In the genomic region with DNA sequence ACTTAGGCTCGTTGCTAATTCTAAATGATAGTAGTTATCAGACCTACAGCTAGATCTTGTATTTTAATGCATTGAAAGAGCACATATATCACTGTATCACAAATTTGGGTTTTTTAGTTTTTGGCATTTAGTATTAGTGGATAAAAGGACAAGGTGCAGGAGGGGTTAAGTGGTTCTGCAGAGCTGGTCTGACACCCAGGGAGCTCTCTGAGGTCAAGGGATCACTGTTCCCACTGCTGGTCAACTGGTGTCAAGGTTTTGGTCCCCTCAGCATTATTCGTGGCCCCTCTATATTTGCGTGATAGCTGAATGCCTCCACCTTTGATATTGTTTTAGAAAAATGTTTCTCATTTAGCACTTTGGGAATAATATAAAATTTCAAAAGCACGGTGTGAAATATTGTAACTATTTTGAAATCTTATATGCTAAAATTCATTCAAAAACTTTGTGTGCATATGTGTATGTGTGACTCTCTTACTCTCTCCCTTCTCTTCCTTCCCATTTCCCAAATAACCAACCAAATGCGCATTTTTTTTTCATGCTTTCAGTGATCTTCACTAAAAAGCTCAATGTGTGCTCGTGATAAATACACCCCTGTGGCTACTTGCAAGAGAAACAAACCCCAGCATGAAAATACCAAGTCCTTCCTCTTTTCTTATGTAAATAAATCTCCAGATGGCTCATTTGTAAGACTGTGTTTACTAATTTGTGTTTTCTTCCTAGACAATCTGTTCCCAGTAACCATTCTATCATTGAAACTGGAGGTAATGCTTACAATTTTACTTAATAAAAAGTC, we compare ENCODE assay signal across 20 cellular contexts.
"Had no signal": no experiment of that assay in that cellular context is flagged by ENCODE, and none has a peak within 500 bp of the region (broad histone marks: within the 10 kb centered on the region; RNA-seq: fewer than 3 reads in every experiment).

No MANE protein-coding gene starts in this region.

- DNase-seq: activated CD4-positive, alpha-beta T cell treated with anti-CD3 and anti-CD28 coated beads, Interleukin-2, amount 10 ng/mL, durations not matched to agents 24 days and 14 days; activated CD8-positive, alpha-beta T cell treated with anti-CD3 and anti-CD28 coated beads for 36 hours; activated naive CD4-positive, alpha-beta T cell treated with Interleukin-2 at 50 U/mL for 16 hours; activated naive CD8-positive, alpha-beta T cell treated with anti-CD3 and anti-CD28 coated beads, Interleukin-2, amount 10 ng/mL, durations not matched to agents 7 days and 5 days; activated T-cell treated with anti-CD3 and anti-CD28 coated beads, Interleukin-2, amount 50 U/mL, for 1 hour; amygdala; caudate nucleus; endodermal cell; foreskin fibroblast; T-helper 1 cell; T-helper 9 cell had no signal

- H3K4me2 ChIP-seq: hepatocyte had no signal

- H3K4me3 Mint-ChIP-seq: activated CD4-positive, alpha-beta T cell treated with anti-CD3 and anti-CD28 coated beads, Interleukin-2, amount 10 ng/mL, durations not matched to agents 24 days and 14 days; activated CD8-positive, alpha-beta T cell treated with anti-CD3 and anti-CD28 coated beads for 36 hours; activated naive CD8-positive, alpha-beta T cell treated with anti-CD3 and anti-CD28 coated beads, Interleukin-2, amount 10 ng/mL, durations not matched to agents 7 days and 5 days; activated T-helper 17 cell treated with anti-CD3 and anti-CD28 coated beads, Interleukin-2, amount 50 U/mL, for 72 hours; endodermal cell; memory B cell; neural crest cell; stimulated activated naive CD8-positive, alpha-beta T cell treated with anti-CD3 and anti-CD28 coated beads, Interleukin-15, Interleukin-2, amounts not matched to agents 100 ng/mL and 50 ng/mL, for 24 hours had no signal

- ATAC-seq: activated CD8-positive, alpha-beta T cell treated with anti-CD3 and anti-CD28 coated beads for 36 hours; activated T-helper 17 cell treated with anti-CD3 and anti-CD28 coated beads, Interleukin-2, amount 50 U/mL, for 72 hours had no signal

- H3K27me3 ChIP-seq: hepatocyte, right atrium auricular region, suprapubic skin had no signal

- H3K27ac Mint-ChIP-seq: activated CD4-positive, alpha-beta T cell treated with anti-CD3 and anti-CD28 coated beads, Interleukin-2, amount 10 ng/mL, durations not matched to agents 24 days and 14 days; activated CD8-positive, alpha-beta T cell treated with anti-CD3 and anti-CD28 coated beads for 36 hours; activated naive CD8-positive, alpha-beta T cell treated with anti-CD3 and anti-CD28 coated beads, Interleukin-2, amount 10 ng/mL, durations not matched to agents 7 days and 5 days; activated T-helper 17 cell treated with anti-CD3 and anti-CD28 coated beads, Interleukin-2, amount 50 U/mL, for 72 hours; endodermal cell; memory B cell; stimulated activated naive CD8-positive, alpha-beta T cell treated with anti-CD3 and anti-CD28 coated beads, Interleukin-15, Interleukin-2, amounts not matched to agents 100 ng/mL and 50 ng/mL, for 24 hours had no signal

- H3K36me3 Mint-ChIP-seq: activated naive CD8-positive, alpha-beta T cell treated with anti-CD3 and anti-CD28 coated beads, Interleukin-2, amount 10 ng/mL, durations not matched to agents 7 days and 5 days; memory B cell had no signal

- H3K9me3 ChIP-seq: prostate gland, right atrium auricular region, suprapubic skin had no signal

- H3K4me1 Mint-ChIP-seq: activated CD4-positive, alpha-beta T cell treated with anti-CD3 and anti-CD28 coated beads, Interleukin-2, amount 10 ng/mL, durations not matched to agents 24 days and 14 days; activated naive CD8-positive, alpha-beta T cell treated with anti-CD3 and anti-CD28 coated beads, Interleukin-2, amount 10 ng/mL, durations not matched to agents 7 days and 5 days; activated T-helper 17 cell treated with anti-CD3 and anti-CD28 coated beads, Interleukin-2, amount 50 U/mL, for 72 hours; memory B cell had no signal

- H3K9me3 Mint-ChIP-seq: activated CD4-positive, alpha-beta T cell treated with anti-CD3 and anti-CD28 coated beads, Interleukin-2, amount 10 ng/mL, durations not matched to agents 24 days and 14 days; activated CD8-positive, alpha-beta T cell treated with anti-CD3 and anti-CD28 coated beads for 36 hours; activated naive CD8-positive, alpha-beta T cell treated with anti-CD3 and anti-CD28 coated beads, Interleukin-2, amount 10 ng/mL, durations not matched to agents 7 days and 5 days; activated T-helper 17 cell treated with anti-CD3 and anti-CD28 coated beads, Interleukin-2, amount 50 U/mL, for 72 hours; endodermal cell; neural crest cell; stimulated activated naive CD8-positive, alpha-beta T cell treated with anti-CD3 and anti-CD28 coated beads, Interleukin-15, Interleukin-2, amounts not matched to agents 100 ng/mL and 50 ng/mL, for 24 hours had no signal

- H3K36me3 ChIP-seq: prostate gland, right atrium auricular region, suprapubic skin had no signal

- H3K79me2 ChIP-seq: hepatocyte had no signal

- H3K27me3 Mint-ChIP-seq: activated CD4-positive, alpha-beta T cell treated with anti-CD3 and anti-CD28 coated beads, Interleukin-2, amount 10 ng/mL, durations not matched to agents 24 days and 14 days; activated naive CD8-positive, alpha-beta T cell treated with anti-CD3 and anti-CD28 coated beads, Interleukin-2, amount 10 ng/mL, durations not matched to agents 7 days and 5 days; stimulated activated naive CD8-positive, alpha-beta T cell treated with anti-CD3 and anti-CD28 coated beads, Interleukin-15, Interleukin-2, amounts not matched to agents 100 ng/mL and 50 ng/mL, for 24 hours had no signal

- H3K27ac ChIP-seq: epithelial cell of prostate, hepatocyte, prostate gland, right atrium auricular region, suprapubic skin had no signal

- H2AFZ ChIP-seq: hepatocyte had no signal

- H3K4me3 ChIP-seq: hepatocyte, prostate gland, right atrium auricular region, suprapubic skin had no signal
